9 cellular contexts compared by ENCODE assay signal in the genomic region with DNA sequence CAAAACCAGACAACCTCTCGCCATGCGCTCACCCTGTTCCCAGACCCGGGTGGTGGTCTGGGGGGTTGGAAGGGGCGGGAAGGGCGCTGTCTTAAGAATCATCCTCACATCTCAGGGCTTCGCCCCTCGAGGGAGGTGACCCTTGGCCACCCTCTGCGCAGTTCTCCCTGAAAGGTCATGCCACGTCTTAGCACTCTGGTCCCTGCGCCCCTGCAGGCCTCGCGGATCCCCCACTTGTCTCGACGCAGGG. TPM values are rescaled to one million over a fixed set of nuclear protein-coding genes. Genes with fewer than 3 reads are reported as not detected.
A peak's percentile ranks its signal among the peaks of the same experiment; 100 is the strongest.
DNase-seq lines count a peak whose midpoint lies in the region; ATAC-seq and TF ChIP-seq lines count a peak whose summit lies in the region.
"Had no signal": no experiment of that assay in that cellular context is flagged by ENCODE, and none has a peak within 500 bp of the region (broad histone marks: within the 10 kb centered on the region; RNA-seq: fewer than 3 reads in every experiment).

No MANE protein-coding gene starts in this region.

- peaks cover 18 to 28% (median 23%) of the 10 kb centered on the region in 3 donors for H3K4me1 ChIP-seq in skeletal muscle tissue (ENCODE audit: control insufficient read depth in 3 of 3, insufficient read depth in 3 of 3, low read length in 3 of 3)

- CTCF ChIA-PET in activated CD4-positive, alpha-beta memory T cell treated with anti-CD3 and anti-CD28 coated beads for 36 hours (lab: Charles Lee): interaction anchor here (1.5 to 1.6 kb wide), 2 partner anchors 11 to 13 kb away, joined by 4 to 5 read pairs; no protein-coding TSS in a partner anchor

- peak overlapping the region; percentile 58 for H3K4me3 ChIP-seq in HFF-Myc (replicated peaks; ENCODE audit: low read depth, low read length)
- H3K4me3 ChIP-seq in skeletal muscle tissue (ENCODE audit: low read length in 3 of 3): peak overlapping the region; percentile 71 to 76 (median 76)

- no peaks in the 10 kb centered on the region for H3K36me3 ChIP-seq in skeletal muscle tissue (ENCODE audit: control insufficient read depth in 3 of 3, insufficient read depth in 3 of 3, low read length in 3 of 3)

- DNase-seq in HFF-Myc (ENCODE audit: extremely low read depth, low read depth): no peak
- DNase-seq in activated CD4-positive, alpha-beta memory T cell treated with anti-CD3 and anti-CD28 coated beads for 36 hours: peak; percentile 32
- peak; percentile 28 for DNase-seq in glutamatergic neuron
- no peak for DNase-seq in NCI-H345 (lab: John Stamatoyannopoulos, UW)
- DNase-seq in activated CD4-positive, alpha-beta T cell treated with anti-CD3 and anti-CD28 coated beads, Interleukin-2, amount 50 U/mL, for 48 hours: no peak

- H3K4me3 Mint-ChIP-seq in activated CD4-positive, alpha-beta memory T cell treated with anti-CD3 and anti-CD28 coated beads for 36 hours: peak overlapping the region; percentile 74
- H3K4me3 Mint-ChIP-seq in glutamatergic neuron (ENCODE audit: unreplicated experiment): peak overlapping the region; percentile 84

- ATAC-seq in HG03095 (IDR thresholded peaks at IDR 0.05; ENCODE audit: unreplicated experiment) (no peak), GM18909 (IDR thresholded peaks at IDR 0.05; ENCODE audit: poor library complexity, unreplicated experiment) (no peak)

- H3K27ac ChIP-seq in skeletal muscle tissue (ENCODE audit: low read depth, low read length): no peak overlapping the region
- H3K27ac ChIP-seq: SK-N-MC had no signal

- intact Hi-C loops in activated CD4-positive, alpha-beta memory T cell treated with anti-CD3 and anti-CD28 coated beads for 36 hours (cut with micrococcal nuclease): loop anchor here (1.0 to 2.0 kb wide), 2 partner anchors 41 to 101 kb away; a partner anchor contains a TSS

- TF ChIP-seq CTCF in HFF-Myc (IDR thresholded peaks at IDR 0.05; ENCODE audit: low read depth, low read length, missing control alignments) (no peak), glutamatergic neuron (IDR thresholded peaks at IDR 0.05; ENCODE audit: partially characterized antibody, unreplicated experiment) (no peak)

- peaks cover 16% of the 10 kb centered on the region for H3K4me1 Mint-ChIP-seq in activated CD4-positive, alpha-beta memory T cell treated with anti-CD3 and anti-CD28 coated beads for 36 hours (ENCODE audit: low read depth)
- H3K4me1 Mint-ChIP-seq in glutamatergic neuron (ENCODE audit: low read depth, unreplicated experiment): peaks cover 3% of the 10 kb centered on the region

- H3K27me3 ChIP-seq in skeletal muscle tissue (ENCODE audit: control insufficient read depth in 3 of 3, insufficient read depth in 3 of 3, low read length in 3 of 3): peaks cover 0 to 5% (median 3%) of the 10 kb centered on the region in 3 donors

- H3K27ac Mint-ChIP-seq in activated CD4-positive, alpha-beta memory T cell treated with anti-CD3 and anti-CD28 coated beads for 36 hours: peak overlapping the region; percentile 66
- no peak overlapping the region for H3K27ac Mint-ChIP-seq in glutamatergic neuron (ENCODE audit: unreplicated experiment)

- H3K9ac ChIP-seq in skeletal muscle tissue (ENCODE audit: low read depth in 1 of 3, low read length in 3 of 3): peak overlapping the region in 2 of 3 donors; percentile 67 to 70

- POLR2A ChIA-PET in activated CD4-positive, alpha-beta memory T cell treated with anti-CD3 and anti-CD28 coated beads for 36 hours (lab: Charles Lee): no interaction called here

- no peaks in the 10 kb centered on the region for H3K9me3 Mint-ChIP-seq in activated CD4-positive, alpha-beta memory T cell treated with anti-CD3 and anti-CD28 coated beads for 36 hours
- no peaks in the 10 kb centered on the region for H3K9me3 Mint-ChIP-seq in glutamatergic neuron (ENCODE audit: unreplicated experiment)

- no peaks in the 10 kb centered on the region for H3K36me3 Mint-ChIP-seq in activated CD4-positive, alpha-beta memory T cell treated with anti-CD3 and anti-CD28 coated beads for 36 hours
- peaks cover 3% of the 10 kb centered on the region for H3K36me3 Mint-ChIP-seq in glutamatergic neuron (ENCODE audit: unreplicated experiment)

- peaks cover 38% of the 10 kb centered on the region for H3K27me3 Mint-ChIP-seq in activated CD4-positive, alpha-beta memory T cell treated with anti-CD3 and anti-CD28 coated beads for 36 hours
- peaks cover 11% of the 10 kb centered on the region for H3K27me3 Mint-ChIP-seq in glutamatergic neuron (ENCODE audit: unreplicated experiment)

- H3K9me3 ChIP-seq in skeletal muscle tissue (ENCODE audit: control insufficient read depth in 3 of 3, low read length in 3 of 3): no peaks in the 10 kb centered on the region

RNA-seq across cellular contexts. Expression of a gene that starts 40.6 kb away (rescaled TPM):
- total RNA-seq in activated CD4-positive, alpha-beta memory T cell treated with anti-CD3 and anti-CD28 coated beads for 36 hours: 10 to 100 TPM in 1 of 2 experiments, 1 to 10 TPM in 1; 10.0 to 11.5 TPM
- total RNA-seq in glutamatergic neuron (ENCODE audit: unreplicated experiment) (36.5 TPM), skeletal muscle tissue (15.7 TPM)

Comparison
In these comparisons a context has a peak if more than half of its experiments do, and no peak if none do; other contexts are left out.
1. DNase-seq: peak in activated CD4-positive, alpha-beta memory T cell treated with anti-CD3 and anti-CD28 coated beads for 36 hours (single experiment) and glutamatergic neuron (single experiment); none in HFF-Myc (single experiment), NCI-H345 (single experiment) and activated CD4-positive, alpha-beta T cell treated with anti-CD3 and anti-CD28 coated beads, Interleukin-2, amount 50 U/mL, for 48 hours (0 of 2).